Comparison of ENCODE assay signal across 7 cellular contexts in genomic region chr6:95758236-95759069, GRCh38.
DNase-seq lines count a peak whose midpoint lies in the region; ATAC-seq and TF ChIP-seq lines count a peak whose summit lies in the region.
"Not testable (repeated sequence)": the region's sequence is repeated elsewhere in the genome, so short reads cannot be mapped to it uniquely, and the experiment has no call there.

No MANE protein-coding gene starts in this region.

- H3K4me3 ChIP-seq in GM23338 (peak overlapping the region; percentile 54), HUES64 (ENCODE audit: low read length) (peak overlapping the region; percentile 46), iPS-15b (ENCODE audit: low read depth, low read length) (peak overlapping the region; percentile 55)

- H3K4me3 Mint-ChIP-seq in GM23338 (peak overlapping the region; percentile 62), WTC11 (peak overlapping the region; percentile 83), nephron progenitor cell (peak overlapping the region; percentile 42)

- WGBS in HUES64 = 73% methylated on average over 23 of the region's 36 CpGs

- peak overlapping the region; percentile 69; the same call in 1 of the 2 replicates for H3K9ac ChIP-seq in HUES64 (ENCODE audit: low read depth, low read length)
- not testable (repeated sequence) for H3K9ac ChIP-seq in iPS-15b (ENCODE audit: low read depth, low read length)

- H3K9me3 Mint-ChIP-seq in GM23338 (peaks cover 11% of the 10 kb centered on the region; the same call in 2 of the 3 replicates), nephron progenitor cell (peaks cover 13% of the 10 kb centered on the region)
- not testable (repeated sequence) for H3K9me3 Mint-ChIP-seq in WTC11

- not testable (repeated sequence) for H3K27me3 ChIP-seq in GM23338 (ENCODE audit: insufficient read depth); HUES64 (ENCODE audit: insufficient read depth, low read length); iPS-15b (ENCODE audit: control insufficient read depth, insufficient read depth, low read length)

- H3K4me1 ChIP-seq in GM23338 (ENCODE audit: insufficient read depth); HUES64 (ENCODE audit: insufficient read depth, low read length); iPS-15b (ENCODE audit: control insufficient read depth, insufficient read depth, low read length): not testable (repeated sequence)

- CTCF ChIA-PET in WTC11 (lab: Charles Lee) = not testable (repeated sequence)

- H3K27ac Mint-ChIP-seq in GM23338 = peak overlapping the region; percentile 92
- peak overlapping the region; percentile 60; the same call in 1 of the 2 replicates for H3K27ac Mint-ChIP-seq in WTC11
- not testable (repeated sequence) for H3K27ac Mint-ChIP-seq in nephron progenitor cell

- H3K27ac ChIP-seq in GM23338 (ENCODE audit: low read depth); HUES64 (ENCODE audit: low read depth, low read length): not testable (repeated sequence)

- peak overlapping the region; percentile 57; the same call in 1 of the 2 replicates for H3K4me2 ChIP-seq in GM23338

- H3K9me3 ChIP-seq in HUES64 (ENCODE audit: insufficient read depth, low read depth, low read length); iPS-15b (ENCODE audit: control insufficient read depth, insufficient read depth, low read length): not testable (repeated sequence)

- H2AFZ ChIP-seq in GM23338 = not testable (repeated sequence)

- H3K36me3 ChIP-seq in GM23338 (ENCODE audit: insufficient read depth); HUES64 (ENCODE audit: insufficient read depth, low read length); iPS-15b (ENCODE audit: control insufficient read depth, insufficient read depth, low read length): not testable (repeated sequence)

- not testable (repeated sequence) for ATAC-seq in GM23338, WTC11

- not testable (repeated sequence) for H3K79me2 ChIP-seq in GM23338 (replicated peaks; ENCODE audit: insufficient read depth)

- not testable (repeated sequence) for H3K27me3 Mint-ChIP-seq in GM23338 (ENCODE audit: insufficient read depth, low read depth, poor library complexity); WTC11 (ENCODE audit: low read depth); nephron progenitor cell (ENCODE audit: low read depth, poor library complexity)

- POLR2A ChIA-PET in WTC11 (lab: Charles Lee) = not testable (repeated sequence)

- DNase-seq in GM23338 (ENCODE audit: low spot score) (peak; percentile 23), NCI-H2029 (lab: John Stamatoyannopoulos, UW) (peak; percentile 3), NCI-H748 (lab: John Stamatoyannopoulos, UW; ENCODE audit: unreplicated experiment) (peak; percentile 74), WTC11 (ENCODE audit: low spot score) (peak; percentile 64)
- DNase-seq in nephron progenitor cell = not testable (repeated sequence)

- not testable (repeated sequence) for H3K4me1 Mint-ChIP-seq in GM23338, WTC11, nephron progenitor cell

- H3K36me3 Mint-ChIP-seq in GM23338 (ENCODE audit: low read depth); WTC11; nephron progenitor cell (ENCODE audit: low read depth): not testable (repeated sequence)

- TF ChIP-seq CTCF in GM23338 (conservative IDR thresholded peaks at IDR 0.05; ENCODE audit: low read depth in 2 of 2); WTC11 (IDR thresholded peaks at IDR 0.05); nephron progenitor cell (IDR thresholded peaks at IDR 0.05): not testable (repeated sequence)

- not testable (repeated sequence) for H3F3A ChIP-seq in GM23338 (replicated peaks; ENCODE audit: low read depth)

- not testable (repeated sequence) for H4K20me1 ChIP-seq in GM23338 (replicated peaks; ENCODE audit: insufficient read depth)

- not testable (repeated sequence) for H3K9me2 ChIP-seq in GM23338 (ENCODE audit: insufficient read depth)
